1 cellular context compared by ENCODE assay signal in genomic region chr6:168167431-168168315, GRCh38.
TF ChIP-seq lines count a peak whose summit lies in the region.

No MANE protein-coding gene starts in this region.

TF ChIP-seq in IMR-90, 13 proteins besides CTCF, POLR2A, EP300 and RAD21:
- no peak for TF ChIP-seq USF2 (IDR thresholded peaks at IDR 0.05; ENCODE audit: low read depth, low read length)
- TF ChIP-seq CHD1 (IDR thresholded peaks at IDR 0.05; ENCODE audit: low read depth, low read length) = no peak
- TF ChIP-seq RCOR1 (IDR thresholded peaks at IDR 0.05; ENCODE audit: insufficient replicate concordance, low read length) = no peak
- no peak for TF ChIP-seq MXI1 (IDR thresholded peaks at IDR 0.05; ENCODE audit: borderline replicate concordance, low read depth, low read length)
- no peak for TF ChIP-seq RFX5 (IDR thresholded peaks at IDR 0.05; ENCODE audit: low read depth, low read length)
- TF ChIP-seq MAZ (IDR thresholded peaks at IDR 0.05; ENCODE audit: borderline replicate concordance, low read depth, low read length) = no peak
- TF ChIP-seq BHLHE40 (IDR thresholded peaks at IDR 0.05; ENCODE audit: low read depth, low read length) = no peak
- TF ChIP-seq FOS (IDR thresholded peaks at IDR 0.05; ENCODE audit: low read depth, low read length) = no peak
- no peak for TF ChIP-seq CEBPB (IDR thresholded peaks at IDR 0.05; ENCODE audit: low read depth, low read length)
- TF ChIP-seq, protein P1, sequence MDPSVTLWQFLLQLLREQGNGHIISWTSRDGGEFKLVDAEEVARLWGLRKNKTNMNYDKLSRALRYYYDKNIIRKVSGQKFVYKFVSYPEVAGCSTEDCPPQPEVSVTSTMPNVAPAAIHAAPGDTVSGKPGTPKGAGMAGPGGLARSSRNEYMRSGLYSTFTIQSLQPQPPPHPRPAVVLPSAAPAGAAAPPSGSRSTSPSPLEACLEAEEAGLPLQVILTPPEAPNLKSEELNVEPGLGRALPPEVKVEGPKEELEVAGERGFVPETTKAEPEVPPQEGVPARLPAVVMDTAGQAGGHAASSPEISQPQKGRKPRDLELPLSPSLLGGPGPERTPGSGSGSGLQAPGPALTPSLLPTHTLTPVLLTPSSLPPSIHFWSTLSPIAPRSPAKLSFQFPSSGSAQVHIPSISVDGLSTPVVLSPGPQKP (IDR thresholded peaks at IDR 0.05; ENCODE audit: borderline replicate concordance, low read depth, low read length) = no peak
- no peak for TF ChIP-seq MAFK (IDR thresholded peaks at IDR 0.05; ENCODE audit: low read depth, low read length)
- TF ChIP-seq NFE2L2 (IDR thresholded peaks at IDR 0.05; ENCODE audit: low read depth, low read length) = no peak
- no peak for TF ChIP-seq SMC3 (IDR thresholded peaks at IDR 0.05; ENCODE audit: low read depth, low read length)
